11 cellular contexts compared by ENCODE assay signal in the genomic region with DNA sequence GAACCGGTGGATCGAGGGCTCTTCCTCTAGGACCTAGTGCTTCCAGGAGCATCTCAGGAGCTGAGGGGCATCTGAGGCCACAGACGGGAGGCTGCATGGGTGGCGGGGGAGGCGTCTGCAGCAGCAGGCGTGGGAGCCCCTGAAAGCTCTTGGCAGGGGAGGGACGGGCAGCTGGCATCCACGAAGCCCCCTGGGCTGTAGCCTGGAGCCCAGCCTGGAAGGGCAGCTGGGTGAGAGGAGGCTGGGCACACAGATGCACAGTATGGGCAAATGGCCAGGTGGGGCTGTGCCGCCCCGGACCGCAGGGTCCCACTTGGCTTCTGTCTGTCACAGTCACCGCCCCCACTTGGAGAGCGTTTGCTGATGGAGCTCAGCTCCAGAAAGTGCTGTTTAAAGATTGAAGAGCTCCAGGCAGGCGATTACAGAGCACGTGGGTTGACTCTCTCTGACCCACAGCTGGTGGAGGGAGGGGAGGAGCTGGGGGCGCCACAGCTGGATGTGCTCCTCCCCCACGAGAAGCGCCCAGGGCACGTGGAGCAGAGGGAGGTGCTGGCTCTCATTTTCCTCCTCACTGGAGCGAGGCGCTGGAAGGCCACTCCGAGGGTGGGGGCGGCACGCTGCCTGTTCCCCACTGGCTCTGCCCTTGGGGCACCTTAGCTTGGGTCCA.
DNase-seq lines count a peak whose midpoint lies in the region; ATAC-seq and TF ChIP-seq lines count a peak whose summit lies in the region.
"Had no signal": no experiment of that assay in that cellular context is flagged by ENCODE, and none has a peak within 500 bp of the region (broad histone marks: within the 10 kb centered on the region; RNA-seq: fewer than 3 reads in every experiment).

No MANE protein-coding gene starts in this region.

- POLR2A ChIA-PET in SK-N-SH (lab: Yijun Ruan, JAX) = interaction anchor here (0.5 to 1.3 kb wide), 4 partner anchors 12 to 201 kb away, joined by 3 to 7 read pairs (median 4); no protein-coding TSS in a partner anchor

- DNase-seq in NCI-H1105 (lab: John Stamatoyannopoulos, UW) = peak; percentile 93
- DNase-seq in SK-N-SH = peak; percentile 88
- peak; percentile 83 for DNase-seq in mesenteric fat pad (ENCODE audit: low spot score)
- DNase-seq in NK-92 treated with Interleukin-12 subunit alpha and Interleukin-12 subunit beta, amount 100 ng/mL, for 24 hours (lab: John Stamatoyannopoulos, UW) = no peak
- no peak for DNase-seq in KBM-7
- DNase-seq: MM.1S; stimulated activated CD4-positive, alpha-beta T cell treated with anti-CD3 and anti-CD28 coated beads, Interleukin-12 subunit alpha, Interleukin-12 subunit beta, amount 100 ng/mL, for 4 hours; stimulated activated naive B cell treated with anti-CD40 and anti-IgM and Interleukin-4, amounts not matched to agents 10 μg/mL and 1 μg/mL and 100 μg/mL, for 72 hours had no signal

- peak overlapping the region; percentile 39; the same call in 1 of the 2 replicates for H3K9ac ChIP-seq in BLaER1
- H3K9ac ChIP-seq in SK-N-SH = no peak overlapping the region

- no peaks in the 10 kb centered on the region for H3F3A ChIP-seq in SK-N-SH (replicated peaks; ENCODE audit: insufficient read depth)

- TF ChIP-seq EP300 in SK-N-SH (IDR thresholded peaks at IDR 0.05; ENCODE audit: borderline replicate concordance in 1 of 2, low read depth in 1 of 2, low read length in 1 of 2) = no peak

- H2AFZ ChIP-seq in SK-N-SH (ENCODE audit: low read depth) = no peak overlapping the region

- 29% methylated on average over 19 of the region's 24 CpGs for WGBS in SK-N-SH (ENCODE audit: low lambda C conversion rate)

- no peaks in the 10 kb centered on the region for H4K20me1 ChIP-seq in BLaER1
- H4K20me1 ChIP-seq in SK-N-SH (ENCODE audit: insufficient read depth) = no peaks in the 10 kb centered on the region

- no peaks in the 10 kb centered on the region for H3K36me3 ChIP-seq in BLaER1
- no peaks in the 10 kb centered on the region for H3K36me3 ChIP-seq in SK-N-SH (replicated peaks in 1 of 2; ENCODE audit: control insufficient read depth in 1 of 2, insufficient read depth in 2 of 2, low read length in 1 of 2)

- H3K4me1 ChIP-seq in BLaER1 (peaks cover 85% of the 10 kb centered on the region), SK-N-SH (ENCODE audit: control insufficient read depth in 1 of 2, insufficient read depth in 2 of 2, low read depth in 1 of 2, low read length in 1 of 2) (peaks cover 0 to 55% of the 10 kb centered on the region in 2 experiments; a peak in 1 of 4 replicates)

- CTCF ChIA-PET in SK-N-SH (lab: Yijun Ruan, JAX) = interaction anchor here (1.0 to 2.3 kb wide), 7 partner anchors 12 to 347 kb away, joined by 3 to 12 read pairs (median 4); no protein-coding TSS in a partner anchor

- no peaks in the 10 kb centered on the region for H3K9me2 ChIP-seq in SK-N-SH

- in situ Hi-C loops in KBM-7 (cut with MboI; ENCODE audit: low pct_unique_long_range_greater_than_20kb, low sequenced_read_pairs) = no loop called here

- H3K27me3 ChIP-seq in BLaER1 = no peaks in the 10 kb centered on the region
- no peaks in the 10 kb centered on the region for H3K27me3 ChIP-seq in SK-N-SH (ENCODE audit: insufficient read depth)

- no peak; the same call in 1 of the 2 replicates for TF ChIP-seq RAD21 in SK-N-SH (IDR thresholded peaks at IDR 0.05; ENCODE audit: low read length)

- H3K27ac ChIP-seq in BLaER1 = peak overlapping the region; percentile 78
- H3K27ac ChIP-seq in SK-N-SH (ENCODE audit: low read depth in 2 of 2, low read length in 1 of 2) = peak overlapping the region in 1 of 2 experiments; percentile 39; a peak in 1 of 4 replicates

- peak overlapping the region; percentile 71 for H3K4me2 ChIP-seq in BLaER1
- H3K4me2 ChIP-seq in SK-N-SH = no peak overlapping the region

- TF ChIP-seq CTCF in SK-N-SH (IDR thresholded peaks at IDR 0.05) = no peak

- H3K79me2 ChIP-seq in SK-N-SH (ENCODE audit: insufficient read depth) = no peaks in the 10 kb centered on the region

- H3K9me3 ChIP-seq in BLaER1 (no peaks in the 10 kb centered on the region), SK-N-SH (no peaks in the 10 kb centered on the region)

- no peak overlapping the region for H3K4me3 ChIP-seq in BLaER1
- H3K4me3 ChIP-seq in SK-N-SH (ENCODE audit: low read depth in 2 of 2, low read length in 1 of 2) = no peak overlapping the region

- ATAC-seq in HG03354 (IDR thresholded peaks at IDR 0.05; ENCODE audit: poor library complexity, severe bottlenecking, unreplicated experiment) = no peak
- no peak for ATAC-seq in HG02981 (IDR thresholded peaks at IDR 0.05; ENCODE audit: unreplicated experiment)
- ATAC-seq: stimulated activated naive B cell treated with anti-CD40 and anti-IgM and Interleukin-4, amounts not matched to agents 10 μg/mL and 1 μg/mL and 100 μg/mL, for 72 hours had no signal

TF ChIP-seq in SK-N-SH, 30 proteins besides CTCF, POLR2A, EP300 and RAD21:
- TF ChIP-seq CHD2 (IDR thresholded peaks at IDR 0.05; ENCODE audit: low read length, partially characterized antibody) (peak; percentile 57), GATA2 (CRISPR knock-in tag; IDR thresholded peaks at IDR 0.05) (no peak), MXI1 (IDR thresholded peaks at IDR 0.05; ENCODE audit: low read depth, low read length) (peak; percentile 84)

Comparison
In these comparisons a context has a peak if more than half of its experiments do, and no peak if none do; other contexts are left out.
1. DNase-seq: peak in NCI-H1105 (single experiment), SK-N-SH (single experiment) and mesenteric fat pad (single experiment); none in NK-92 treated with Interleukin-12 subunit alpha and Interleukin-12 subunit beta, amount 100 ng/mL, for 24 hours (single experiment) and KBM-7 (single experiment).